ENCODE assay signal across 17 cellular contexts in the genomic region with DNA sequence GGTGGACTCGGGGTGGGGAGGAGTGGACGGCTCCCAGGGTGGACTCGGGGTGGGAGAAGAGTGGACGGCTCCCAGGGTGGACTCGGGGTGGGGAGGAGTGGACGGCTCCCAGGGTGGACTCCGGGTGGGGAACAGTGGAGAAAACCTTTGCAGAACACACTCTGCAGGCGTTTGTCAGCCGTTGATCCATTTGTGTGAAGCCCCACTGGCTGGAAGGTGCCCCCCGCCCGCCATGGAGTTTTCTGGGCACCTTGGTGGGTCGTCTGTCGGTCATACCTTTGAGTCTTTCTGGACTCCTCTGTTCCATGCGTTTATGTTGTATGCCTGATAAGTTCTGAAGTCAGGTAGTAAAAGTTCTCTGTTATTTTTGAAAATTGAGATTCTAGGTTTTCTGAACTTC. TPM values are rescaled to one million over a fixed set of nuclear protein-coding genes. Genes with fewer than 3 reads are reported as not detected.
DNase-seq lines count a peak whose midpoint lies in the region; ATAC-seq and TF ChIP-seq lines count a peak whose summit lies in the region.
"Had no signal": no experiment of that assay in that cellular context is flagged by ENCODE, and none has a peak within 500 bp of the region (broad histone marks: within the 10 kb centered on the region; RNA-seq: fewer than 3 reads in every experiment).

No MANE protein-coding gene starts in this region.

- H3K4me3 Mint-ChIP-seq in T-helper 17 cell (peak overlapping the region; percentile 57), endothelial cell (ENCODE audit: unreplicated experiment) (peak overlapping the region; percentile 34), progenitor cell of endocrine pancreas (ENCODE audit: low read depth) (no peak overlapping the region)

- H3K27ac Mint-ChIP-seq in T-helper 17 cell (peak overlapping the region; percentile 49), endothelial cell (ENCODE audit: unreplicated experiment) (no peak overlapping the region), progenitor cell of endocrine pancreas (peak overlapping the region; percentile 79)

- H3K4me1 Mint-ChIP-seq in T-helper 17 cell (peaks cover 22% of the 10 kb centered on the region), endothelial cell (ENCODE audit: unreplicated experiment) (peaks cover 2% of the 10 kb centered on the region), progenitor cell of endocrine pancreas (ENCODE audit: low read depth) (no peaks in the 10 kb centered on the region)

- no peaks in the 10 kb centered on the region for H3K27me3 Mint-ChIP-seq in T-helper 17 cell
- H3K27me3 Mint-ChIP-seq in endothelial cell (ENCODE audit: unreplicated experiment): peaks cover 12% of the 10 kb centered on the region
- H3K27me3 Mint-ChIP-seq in progenitor cell of endocrine pancreas: no peaks in the 10 kb centered on the region

- H3K36me3 Mint-ChIP-seq in T-helper 17 cell (ENCODE audit: low read depth) (no peaks in the 10 kb centered on the region), endothelial cell (ENCODE audit: low read depth, unreplicated experiment) (peaks cover 17% of the 10 kb centered on the region), progenitor cell of endocrine pancreas (ENCODE audit: insufficient read depth) (no peaks in the 10 kb centered on the region)

- H3K9me3 ChIP-seq in T-helper 17 cell (ENCODE audit: control insufficient read depth, low read length, poor library complexity, severe bottlenecking): no peaks in the 10 kb centered on the region
- H3K9me3 ChIP-seq: BE2C, SJSA1 had no signal

- H3K9me3 Mint-ChIP-seq in endothelial cell (ENCODE audit: unreplicated experiment) (no peaks in the 10 kb centered on the region), progenitor cell of endocrine pancreas (ENCODE audit: low read depth) (no peaks in the 10 kb centered on the region)

- TF ChIP-seq CTCF in GM20000 (IDR thresholded peaks at IDR 0.05; ENCODE audit: extremely low read depth, missing control alignments): no peak
- TF ChIP-seq CTCF in endothelial cell (IDR thresholded peaks at IDR 0.05; ENCODE audit: unreplicated experiment): no peak
- no peak for TF ChIP-seq CTCF in progenitor cell of endocrine pancreas (IDR thresholded peaks at IDR 0.05; ENCODE audit: unreplicated experiment)

- no peak for ATAC-seq in T-helper 17 cell
- ATAC-seq in HG03280 (IDR thresholded peaks at IDR 0.05; ENCODE audit: unreplicated experiment): no peak

- DNase-seq in GM20000 (ENCODE audit: low spot score) (peak; percentile 20), T-helper 17 cell (no peak), endothelial cell (ENCODE audit: low spot score) (no peak), progenitor cell of endocrine pancreas (ENCODE audit: low spot score, unreplicated experiment) (no peak), kidney tubule cell (ENCODE audit: low spot score) (no peak)
- DNase-seq in stimulated activated CD4-positive, alpha-beta T cell treated with anti-CD3 and anti-CD28 coated beads, Interleukin-4, amount 100 ng/mL, for 24 hours: no peak
- DNase-seq: BE2C, DMS53, EL, GF-D8, NCI-H1694, NCI-H2081, NCI-H2171 treated with DMSO at 0.1 percent for 48 hours, NCI-H524 treated with DMSO at 0.1 percent for 48 hours, OCI-M1 had no signal

RNA-seq across cellular contexts. Expression of gene CTDP1, which starts 12.5 kb away (rescaled TPM):
- total RNA-seq in T-helper 17 cell: 10 to 100 TPM; 61.0 to 65.1 TPM
- 34.2 TPM for total RNA-seq in endothelial cell (ENCODE audit: unreplicated experiment)
- 23.9 and 24.9 TPM in 2 replicates for total RNA-seq in progenitor cell of endocrine pancreas
